ENCODE assay signal across 15 cellular contexts in the genomic region with DNA sequence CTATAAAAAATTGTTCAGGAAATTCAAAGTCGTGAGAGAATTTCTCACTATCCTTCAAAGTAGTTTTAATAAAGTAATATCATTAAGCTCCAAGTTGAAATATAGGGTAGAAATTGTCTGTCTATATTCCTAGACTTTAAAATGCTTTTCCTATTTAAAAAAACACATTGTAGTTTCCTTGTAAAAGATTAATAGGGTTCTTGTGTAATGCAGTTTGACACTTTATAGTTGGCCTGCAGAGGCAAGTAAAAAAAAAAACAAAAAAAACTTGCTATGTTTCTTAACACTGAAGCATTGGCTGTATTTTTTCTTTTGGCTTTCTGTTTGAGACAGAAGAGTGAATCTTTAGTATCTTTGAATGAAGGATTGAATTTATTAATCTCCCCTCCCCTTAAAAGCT. TPM values are rescaled to one million over a fixed set of nuclear protein-coding genes. Genes with fewer than 3 reads are reported as not detected.
A peak's percentile ranks its signal among the peaks of the same experiment; 100 is the strongest.
DNase-seq lines count a peak whose midpoint lies in the region; ATAC-seq and TF ChIP-seq lines count a peak whose summit lies in the region.
"Had no signal": no experiment of that assay in that cellular context is flagged by ENCODE, and none has a peak within 500 bp of the region (broad histone marks: within the 10 kb centered on the region; RNA-seq: fewer than 3 reads in every experiment).

No MANE protein-coding gene starts in this region.

- no peaks in the 10 kb centered on the region for H3K9me2 ChIP-seq in hepatocyte (replicated peaks; ENCODE audit: insufficient read depth)

- H3K9me3 ChIP-seq in hepatocyte (ENCODE audit: low read depth) = no peaks in the 10 kb centered on the region

- H3K27ac ChIP-seq in 22Rv1 (peak overlapping the region; percentile 23), hepatocyte (no peak overlapping the region)
- H3K27ac ChIP-seq: PC-9 had no signal

- peak; percentile 32 for DNase-seq in LNCaP clone FGC (ENCODE audit: low read depth)
- no peak for DNase-seq in hepatocyte (ENCODE audit: low spot score)
- DNase-seq in NCI-H2107 (lab: John Stamatoyannopoulos, UW) = no peak
- DNase-seq in ecto neural progenitor cell (ENCODE audit: low spot score) = no peak
- DNase-seq: 8988T, COR-L47, NCI-H1436 treated with DMSO at 0.1 percent for 48 hours, NCI-H2171, NCI-H526, PC-9 had no signal

- H2AFZ ChIP-seq in hepatocyte = no peak overlapping the region
- H2AFZ ChIP-seq: PC-9 had no signal

- no peak for ATAC-seq in stimulated activated memory B cell treated with anti-CD40 and anti-IgM and Interleukin-4, amounts not matched to agents 10 μg/mL and 1 μg/mL and 100 μg/mL, for 72 hours
- no peak for ATAC-seq in GM18498 (IDR thresholded peaks at IDR 0.05; ENCODE audit: unreplicated experiment)

- H3K36me3 Mint-ChIP-seq in nephron (ENCODE audit: low read depth) = peaks cover 10% of the 10 kb centered on the region
- H3K36me3 Mint-ChIP-seq in stimulated activated memory B cell treated with anti-CD40 and anti-IgM and Interleukin-4, amounts not matched to agents 10 μg/mL and 1 μg/mL and 100 μg/mL, for 72 hours = no peaks in the 10 kb centered on the region

- peak overlapping the region; percentile 48 for H3K4me2 ChIP-seq in hepatocyte
- H3K4me2 ChIP-seq: PC-9 had no signal

- WGBS in hepatocyte (ENCODE audit: low lambda C conversion rate, missing lambda C conversion rate) = 73% methylated on average over 1 of the region's 1 CpG

- H3K9me3 Mint-ChIP-seq in nephron = no peaks in the 10 kb centered on the region
- peaks cover under 1% of the 10 kb centered on the region for H3K9me3 Mint-ChIP-seq in stimulated activated memory B cell treated with anti-CD40 and anti-IgM and Interleukin-4, amounts not matched to agents 10 μg/mL and 1 μg/mL and 100 μg/mL, for 72 hours

- TF ChIP-seq CTCF in 22Rv1 (IDR thresholded peaks at IDR 0.05) (no peak), LNCaP clone FGC (IDR thresholded peaks at IDR 0.05; ENCODE audit: control insufficient read depth, extremely low read depth, insufficient read depth) (no peak), hepatocyte (IDR thresholded peaks at IDR 0.05; ENCODE audit: poor library complexity) (no peak), nephron (IDR thresholded peaks at IDR 0.05; ENCODE audit: unreplicated experiment in 3 of 3) (no peak)

- no peaks in the 10 kb centered on the region for H3K27me3 ChIP-seq in hepatocyte

- H3K4me3 ChIP-seq in LNCaP clone FGC (ENCODE audit: low read depth, low read length) (peak overlapping the region; percentile 17), hepatocyte (no peak overlapping the region)
- H3K4me3 ChIP-seq: PC-9 had no signal

- H3K4me3 Mint-ChIP-seq in nephron = no peak overlapping the region
- H3K4me3 Mint-ChIP-seq in stimulated activated memory B cell treated with anti-CD40 and anti-IgM and Interleukin-4, amounts not matched to agents 10 μg/mL and 1 μg/mL and 100 μg/mL, for 72 hours = no peak overlapping the region
- H3K4me3 Mint-ChIP-seq: B cell had no signal

- no peaks in the 10 kb centered on the region for H3K36me3 ChIP-seq in hepatocyte (replicated peaks; ENCODE audit: insufficient read depth, low read depth)

- H3K4me1 ChIP-seq in hepatocyte (ENCODE audit: insufficient read depth) = no peaks in the 10 kb centered on the region

- H3K27me3 Mint-ChIP-seq in nephron (ENCODE audit: low read depth) = no peaks in the 10 kb centered on the region
- no peaks in the 10 kb centered on the region for H3K27me3 Mint-ChIP-seq in stimulated activated memory B cell treated with anti-CD40 and anti-IgM and Interleukin-4, amounts not matched to agents 10 μg/mL and 1 μg/mL and 100 μg/mL, for 72 hours
- H3K27me3 Mint-ChIP-seq: B cell had no signal

- peaks cover 21% of the 10 kb centered on the region for H3K79me2 ChIP-seq in hepatocyte

- H3K27ac Mint-ChIP-seq in nephron = peak overlapping the region in 2 of 3 experiments; percentile 3 to 29
- H3K27ac Mint-ChIP-seq in stimulated activated memory B cell treated with anti-CD40 and anti-IgM and Interleukin-4, amounts not matched to agents 10 μg/mL and 1 μg/mL and 100 μg/mL, for 72 hours = no peak overlapping the region
- H3K27ac Mint-ChIP-seq: B cell had no signal

- no peaks in the 10 kb centered on the region for H4K20me1 ChIP-seq in hepatocyte (ENCODE audit: insufficient read depth, poor library complexity, severe bottlenecking)

- H3K4me1 Mint-ChIP-seq in nephron = peaks cover 34% of the 10 kb centered on the region
- H3K4me1 Mint-ChIP-seq in stimulated activated memory B cell treated with anti-CD40 and anti-IgM and Interleukin-4, amounts not matched to agents 10 μg/mL and 1 μg/mL and 100 μg/mL, for 72 hours = peaks cover 2% of the 10 kb centered on the region
- H3K4me1 Mint-ChIP-seq: B cell had no signal

RNA-seq across cellular contexts. Expression of a gene that starts 17.4 kb away (rescaled TPM):
- total RNA-seq in hepatocyte = 80.6 and 87.3 TPM in 2 replicates
- 20.7 and 22.2 TPM in 2 replicates for polyA plus RNA-seq in hepatocyte
